Comparison of ENCODE assay signal across 26 cellular contexts in genomic region chr6:106474476-106474875, GRCh38.
"Had no signal": no experiment of that assay in that cellular context is flagged by ENCODE, and none has a peak within 500 bp of the region (broad histone marks: within the 10 kb centered on the region; RNA-seq: fewer than 3 reads in every experiment).

No MANE protein-coding gene starts in this region.

- H3K4me3 Mint-ChIP-seq: activated CD4-positive, alpha-beta memory T cell treated with anti-CD3 and anti-CD28 coated beads, Interleukin-2, amount 10 ng/mL, durations not matched to agents 7 days and 5 days; activated CD4-positive, alpha-beta T cell treated with anti-CD3 and anti-CD28 coated beads for 36 hours; activated naive CD4-positive, alpha-beta T cell treated with anti-CD3 and anti-CD28 coated beads, Interleukin-2, amount 10 ng/mL, durations not matched to agents 7 days and 5 days; T-cell had no signal

- H3K27ac ChIP-seq: ascending aorta, body of pancreas, SK-N-MC, WERI-Rb-1 had no signal

- H3K36me3 ChIP-seq: ascending aorta, WERI-Rb-1 had no signal

- H3K9me3 ChIP-seq: ascending aorta, body of pancreas had no signal

- H3K9me3 Mint-ChIP-seq: activated CD4-positive, alpha-beta memory T cell treated with anti-CD3 and anti-CD28 coated beads, Interleukin-2, amount 10 ng/mL, durations not matched to agents 7 days and 5 days; activated naive CD4-positive, alpha-beta T cell treated with anti-CD3 and anti-CD28 coated beads, Interleukin-2, amount 10 ng/mL, durations not matched to agents 7 days and 5 days; activated T-helper 2 cell treated with anti-CD3 and anti-CD28 coated beads, Interferon-gamma antibody, Interleukin-2, Interleukin-4, amounts not matched to agents 10 μg/mL and 5 μg/mL and 100 μg/mL, durations not matched to agents 14 hours and 24 hours and 36 hours; T-cell had no signal

- H3K27me3 ChIP-seq: ascending aorta, body of pancreas had no signal

- DNase-seq: activated CD4-positive, alpha-beta memory T cell treated with anti-CD3 and anti-CD28 coated beads, Interleukin-2, amount 10 ng/mL, durations not matched to agents 7 days and 5 days; activated CD4-positive, alpha-beta T cell treated with anti-CD3 and anti-CD28 coated beads, Interleukin-2, amount 50 U/mL, for 1 hour; activated gamma-delta T cell treated with Interleukin-2 at 50 U/mL for 16 hours; activated naive CD4-positive, alpha-beta T cell treated with anti-CD3 and anti-CD28 coated beads, Interleukin-2, amount 10 ng/mL, durations not matched to agents 7 days and 5 days; activated T-cell treated with anti-CD3 and anti-CD28 coated beads for 4 hours; activated T-cell treated with anti-CD3 and anti-CD28 coated beads, Interleukin-2, amount 50 U/mL, for 48 hours; amniotic stem cell; cerebellar nuclear complex; Kasumi-1; KBM-7; NCI-H1105; NCI-H1436; NCI-H187; NCI-H2081; NCI-H510A treated with DMSO at 0.1 percent for 48 hours; NCI-H69; NK-92 treated with Interleukin-12 subunit alpha and Interleukin-12 subunit beta, amount 100 ng/mL, for 24 hours; T-cell; T-helper 2 cell; T1000; WERI-Rb-1 had no signal

- H3K27ac Mint-ChIP-seq: activated CD4-positive, alpha-beta memory T cell treated with anti-CD3 and anti-CD28 coated beads, Interleukin-2, amount 10 ng/mL, durations not matched to agents 7 days and 5 days; activated CD4-positive, alpha-beta T cell treated with anti-CD3 and anti-CD28 coated beads for 36 hours; activated naive CD4-positive, alpha-beta T cell treated with anti-CD3 and anti-CD28 coated beads, Interleukin-2, amount 10 ng/mL, durations not matched to agents 7 days and 5 days; activated T-helper 2 cell treated with anti-CD3 and anti-CD28 coated beads, Interferon-gamma antibody, Interleukin-2, Interleukin-4, amounts not matched to agents 10 μg/mL and 5 μg/mL and 100 μg/mL, durations not matched to agents 14 hours and 24 hours and 36 hours; T-cell had no signal

- H3K4me1 ChIP-seq: ascending aorta had no signal

- H3K4me3 ChIP-seq: ascending aorta, body of pancreas, SK-N-MC had no signal

- H3K36me3 Mint-ChIP-seq: activated naive CD4-positive, alpha-beta T cell treated with anti-CD3 and anti-CD28 coated beads, Interleukin-2, amount 10 ng/mL, durations not matched to agents 7 days and 5 days; T-cell had no signal

- ATAC-seq: body of pancreas, T-cell had no signal

- H3K27me3 Mint-ChIP-seq: activated CD4-positive, alpha-beta memory T cell treated with anti-CD3 and anti-CD28 coated beads, Interleukin-2, amount 10 ng/mL, durations not matched to agents 7 days and 5 days; activated CD4-positive, alpha-beta T cell treated with anti-CD3 and anti-CD28 coated beads for 36 hours; T-cell had no signal
